ENCODE assay signal across 18 cellular contexts in genomic region chr13:45105895-45106294, GRCh38. TPM values are rescaled to one million over a fixed set of nuclear protein-coding genes. Genes with fewer than 3 reads are reported as not detected.
DNase-seq lines count a peak whose midpoint lies in the region; TF ChIP-seq lines count a peak whose summit lies in the region.
"Had no signal": no experiment of that assay in that cellular context is flagged by ENCODE, and none has a peak within 500 bp of the region (broad histone marks: within the 10 kb centered on the region; RNA-seq: fewer than 3 reads in every experiment).

No MANE protein-coding gene starts in this region.

- peak overlapping the region; percentile 44 for H3K4ac ChIP-seq in neuronal stem cell (ENCODE audit: low read length)

- no peak overlapping the region for H3K27ac ChIP-seq in neuronal stem cell (replicated peaks; ENCODE audit: low read length)
- H3K27ac ChIP-seq in adrenal gland: no peak overlapping the region
- H3K27ac ChIP-seq: C4-2B had no signal

- peak overlapping the region; percentile 67 for H3K18ac ChIP-seq in neuronal stem cell (ENCODE audit: low read length)

- H3K4me1 ChIP-seq in neuronal stem cell (ENCODE audit: control insufficient read depth in 2 of 2, insufficient read depth in 1 of 2, low read depth in 1 of 2, low read length in 2 of 2): peaks cover 12 to 23% of the 10 kb centered on the region in 2 donors
- H3K4me1 ChIP-seq in adrenal gland (replicated peaks in 1 of 2): no peaks in the 10 kb centered on the region

- H3K9me3 ChIP-seq in neuronal stem cell (replicated peaks in 1 of 2; ENCODE audit: control insufficient read depth in 2 of 2, insufficient read depth in 1 of 2, low read depth in 1 of 2, low read length in 2 of 2): no peaks in the 10 kb centered on the region
- no peaks in the 10 kb centered on the region for H3K9me3 ChIP-seq in adrenal gland (replicated peaks in 1 of 3)
- H3K9me3 ChIP-seq: SK-N-SH had no signal

- DNase-seq in EH (ENCODE audit: low read depth): peak; percentile 9
- DNase-seq in LHCN-M2 (ENCODE audit: low read depth): peak; percentile 42
- DNase-seq in epithelial cell of esophagus (ENCODE audit: low read depth): peak; percentile 34
- no peak for DNase-seq in neuronal stem cell (ENCODE audit: low spot score)
- DNase-seq in NCI-H1694 treated with DMSO at 0.1 percent for 48 hours (lab: John Stamatoyannopoulos, UW): no peak
- no peak for DNase-seq in RPMI8226
- no peak for DNase-seq in NCI-H69 (lab: John Stamatoyannopoulos, UW)
- no peak for DNase-seq in adrenal gland
- DNase-seq: AML-193, Kasumi-1, NCI-H1092 treated with DMSO at 0.1 percent for 48 hours, NCI-H146, NCI-H2081, NCI-H2171 treated with DMSO at 0.1 percent for 48 hours, NCI-H446, SHP77, SK-N-SH had no signal

- no peak for TF ChIP-seq POLR2A in adrenal gland (IDR thresholded peaks at IDR 0.05)

- peak overlapping the region; percentile 9 for H2AFZ ChIP-seq in neuronal stem cell (ENCODE audit: low read length)

- H3K79me1 ChIP-seq in neuronal stem cell (ENCODE audit: low read depth, low read length): no peaks in the 10 kb centered on the region

- peak overlapping the region; percentile 7 for H2BK120ac ChIP-seq in neuronal stem cell (ENCODE audit: low read depth, low read length)

- H3K4me3 ChIP-seq in epithelial cell of esophagus (ENCODE audit: low read length) (no peak overlapping the region), neuronal stem cell (ENCODE audit: low read length in 2 of 2) (no peak overlapping the region), adrenal gland (no peak overlapping the region)

- intact Hi-C loops in adrenal gland (cut with DNase I): no loop called here

- H4K8ac ChIP-seq in neuronal stem cell (ENCODE audit: low read depth, low read length): no peak overlapping the region

- H3K14ac ChIP-seq in neuronal stem cell (ENCODE audit: low read length): peak overlapping the region; percentile 41

- H4K91ac ChIP-seq in neuronal stem cell (ENCODE audit: low read depth, low read length, poor library complexity): no peak overlapping the region

- H3K4me2 ChIP-seq in neuronal stem cell (ENCODE audit: insufficient read depth, low read length, poor library complexity, severe bottlenecking): no peak overlapping the region
- H3K4me2 ChIP-seq: SK-N-SH had no signal

- no peak overlapping the region for H2BK5ac ChIP-seq in neuronal stem cell (ENCODE audit: low read length)

- H3K9ac ChIP-seq in neuronal stem cell (ENCODE audit: low read depth, low read length, poor library complexity): peak overlapping the region; percentile 61
- H3K9ac ChIP-seq: SK-N-SH had no signal

- TF ChIP-seq CTCF in epithelial cell of esophagus (IDR thresholded peaks at IDR 0.05; ENCODE audit: insufficient read depth, low read depth, low read length, missing control alignments) (no peak), adrenal gland (IDR thresholded peaks at IDR 0.05) (no peak)

- H3K23ac ChIP-seq in neuronal stem cell (ENCODE audit: low read depth, low read length, poor library complexity): no peak overlapping the region

- peak overlapping the region; percentile 95 for H2BK12ac ChIP-seq in neuronal stem cell (ENCODE audit: low read length)

- H2BK15ac ChIP-seq in neuronal stem cell (ENCODE audit: low read length): peak overlapping the region; percentile 96

- no peak overlapping the region for H2AK5ac ChIP-seq in neuronal stem cell (ENCODE audit: low read depth, low read length)

- H3K36me3 ChIP-seq in neuronal stem cell (replicated peaks in 1 of 2; ENCODE audit: control insufficient read depth in 2 of 2, insufficient read depth in 2 of 2, low read length in 2 of 2) (no peaks in the 10 kb centered on the region), adrenal gland (replicated peaks in 1 of 2) (no peaks in the 10 kb centered on the region)

- WGBS in neuronal stem cell (ENCODE audit: extremely low coverage in 2 of 2, insufficient read length in 2 of 2, insufficient replicate concordance in 1 of 2), 2 donors: no CpG with 5 or more reads among the region's 5 CpGs
- WGBS in adrenal gland, 4 donors: 89 to 93% (median 92%) methylated on average over 4 to 5 of the region's 5 CpGs

- H3K27me3 ChIP-seq in neuronal stem cell (ENCODE audit: control insufficient read depth in 3 of 3, insufficient read depth in 3 of 3, low read depth in 1 of 3, low read length in 3 of 3) (no peaks in the 10 kb centered on the region), adrenal gland (no peaks in the 10 kb centered on the region)

RNA-seq across cellular contexts. Expression of gene GTF2F2, which starts 14.4 kb away (rescaled TPM):
- 65.4 and 66.6 TPM in 2 replicates for total RNA-seq in LHCN-M2 (2014; rRNA removed)
- 35.3 TPM for polyA plus RNA-seq in LHCN-M2 (2012)
- 46.9 TPM for polyA plus RNA-seq in neuronal stem cell (2013, experiment 1 of 2)
- polyA plus RNA-seq in neuronal stem cell (2013, experiment 2 of 2): 50.0 TPM
- 10 to 100 TPM; 11.4 to 25.4 (median 21.7) TPM for total RNA-seq in adrenal gland
- polyA plus RNA-seq in adrenal gland: 10 to 100 TPM; 23.2 to 30.6 (median 24.1) TPM

Comparison
In these comparisons a context has a peak if more than half of its experiments do, and no peak if none do; other contexts are left out.
1. DNase-seq: peak in EH (single experiment), LHCN-M2 (single experiment) and epithelial cell of esophagus (single experiment); none in neuronal stem cell (single experiment), NCI-H1694 treated with DMSO at 0.1 percent for 48 hours (single experiment), RPMI8226 (single experiment), NCI-H69 (single experiment) and adrenal gland (0 of 7).